16 cellular contexts compared by ENCODE assay signal in the genomic region with DNA sequence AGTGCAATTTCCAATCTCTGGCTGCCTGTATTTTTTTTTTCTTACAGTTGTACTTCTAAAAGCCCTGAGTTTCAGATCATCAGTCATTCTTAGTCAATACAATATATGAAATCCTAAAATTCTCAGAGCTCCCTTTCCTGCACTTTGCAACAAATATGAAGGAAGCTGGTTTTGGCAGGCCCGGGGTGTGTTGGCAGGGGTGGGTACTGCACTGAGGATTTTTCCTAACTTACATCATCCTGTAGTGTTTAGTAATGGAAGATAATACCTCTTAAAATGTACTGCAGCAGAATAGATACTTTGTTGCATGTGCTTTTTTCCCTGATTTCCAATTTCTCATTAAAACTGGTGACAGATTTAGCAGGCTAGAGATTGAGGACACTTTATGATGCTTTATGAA.
DNase-seq lines count a peak whose midpoint lies in the region; ATAC-seq lines count a peak whose summit lies in the region.
"Had no signal": no experiment of that assay in that cellular context is flagged by ENCODE, and none has a peak within 500 bp of the region (broad histone marks: within the 10 kb centered on the region; RNA-seq: fewer than 3 reads in every experiment).

No MANE protein-coding gene starts in this region.

- WGBS in right cardiac atrium: 47% methylated on average over 1 of the region's 1 CpG
- no CpG with 5 or more reads among the region's 1 CpG for WGBS in mesendoderm (ENCODE audit: extremely low coverage, insufficient coverage, low lambda C conversion rate)

- intact Hi-C loops in Right ventricle myocardium superior (cut with DNase I) (no loop called here), right cardiac atrium (cut with DNase I) (no loop called here)

- H4K8ac ChIP-seq in mesendoderm (ENCODE audit: low read depth, low read length): no peak overlapping the region

- no peaks in the 10 kb centered on the region for H3K79me1 ChIP-seq in mesendoderm (ENCODE audit: low read length)

- H3K4me1 ChIP-seq in right cardiac atrium (ENCODE audit: control insufficient read depth, insufficient read depth, low read length) (no peaks in the 10 kb centered on the region), mesendoderm (ENCODE audit: control insufficient read depth, low read depth, low read length) (no peaks in the 10 kb centered on the region)

- no peak overlapping the region for H3K56ac ChIP-seq in mesendoderm (ENCODE audit: low read length)

- no peak overlapping the region for H3K23ac ChIP-seq in mesendoderm (ENCODE audit: low read length)

- no peak overlapping the region for H2BK15ac ChIP-seq in mesendoderm (replicated peaks; ENCODE audit: low read depth)

- H3K36me3 ChIP-seq in mesendoderm (ENCODE audit: control insufficient read depth, insufficient read depth, low read length): no peaks in the 10 kb centered on the region

- H4K5ac ChIP-seq in mesendoderm (ENCODE audit: low read length): no peak overlapping the region

- H3K27me3 ChIP-seq in right cardiac atrium (ENCODE audit: control insufficient read depth, insufficient read depth) (no peaks in the 10 kb centered on the region), mesendoderm (ENCODE audit: insufficient read depth, low read length, poor library complexity) (no peaks in the 10 kb centered on the region)

- no peak overlapping the region for H2AK5ac ChIP-seq in mesendoderm (ENCODE audit: low read length)

- H3K18ac ChIP-seq in mesendoderm (ENCODE audit: low read length): no peak overlapping the region

- ATAC-seq in Right ventricle myocardium superior (ENCODE audit: poor library complexity) (no peak), right cardiac atrium (no peak), HG03442 (IDR thresholded peaks at IDR 0.05; ENCODE audit: unreplicated experiment) (no peak), HG02763 (IDR thresholded peaks at IDR 0.05; ENCODE audit: unreplicated experiment) (no peak)
- ATAC-seq: CD8-positive, alpha-beta T cell; GM23338 had no signal

- H3K4ac ChIP-seq in mesendoderm (ENCODE audit: low read depth, low read length): no peak overlapping the region

- H3K4me2 ChIP-seq in mesendoderm (ENCODE audit: low read length): no peak overlapping the region
- H3K4me2 ChIP-seq: GM23338 had no signal

- H3K4me3 ChIP-seq in right cardiac atrium (ENCODE audit: low read length) (no peak overlapping the region), mesendoderm (ENCODE audit: low read length) (no peak overlapping the region)
- H3K4me3 ChIP-seq: GM23338 had no signal

- DNase-seq in Right ventricle myocardium superior (peak; percentile 41), right cardiac atrium (no peak), astrocyte of the hippocampus (ENCODE audit: low read depth, low spot score) (peak; percentile 3), mesendoderm (peak; percentile 13), HuH-7.5 (ENCODE audit: low spot score) (no peak)
- DNase-seq in effector CD8-positive, alpha-beta T cell (lab: John Stamatoyannopoulos, UW): no peak
- DNase-seq: CD8-positive, alpha-beta T cell; COR-L47; DMS153; DMS79 treated with DMSO at 0.1 percent for 48 hours; EL; H7 had no signal

- no peaks in the 10 kb centered on the region for H3K79me2 ChIP-seq in mesendoderm (ENCODE audit: control insufficient read depth, insufficient read depth, low read length)

- no peaks in the 10 kb centered on the region for H3K9me3 ChIP-seq in right cardiac atrium (ENCODE audit: control insufficient read depth, low read length)

- no peak overlapping the region for H2BK5ac ChIP-seq in mesendoderm (ENCODE audit: low read length)

- no peak overlapping the region for H3K9ac ChIP-seq in mesendoderm (ENCODE audit: low read length)

- H3K27ac ChIP-seq in right cardiac atrium (ENCODE audit: low read length): no peak overlapping the region
- no peak overlapping the region for H3K27ac ChIP-seq in mesendoderm (ENCODE audit: low read depth, low read length)
- H3K27ac ChIP-seq: 22Rv1 had no signal

- no peak overlapping the region for H2BK120ac ChIP-seq in mesendoderm (ENCODE audit: low read depth, low read length)

Comparison
In these comparisons a context has a peak if more than half of its experiments do, and no peak if none do; other contexts are left out.
1. DNase-seq: peak in Right ventricle myocardium superior (single experiment), astrocyte of the hippocampus (single experiment) and mesendoderm (single experiment); none in right cardiac atrium (0 of 3), HuH-7.5 (single experiment) and effector CD8-positive, alpha-beta T cell (single experiment).